ENCODE assay signal across 8 cellular contexts in the genomic region with DNA sequence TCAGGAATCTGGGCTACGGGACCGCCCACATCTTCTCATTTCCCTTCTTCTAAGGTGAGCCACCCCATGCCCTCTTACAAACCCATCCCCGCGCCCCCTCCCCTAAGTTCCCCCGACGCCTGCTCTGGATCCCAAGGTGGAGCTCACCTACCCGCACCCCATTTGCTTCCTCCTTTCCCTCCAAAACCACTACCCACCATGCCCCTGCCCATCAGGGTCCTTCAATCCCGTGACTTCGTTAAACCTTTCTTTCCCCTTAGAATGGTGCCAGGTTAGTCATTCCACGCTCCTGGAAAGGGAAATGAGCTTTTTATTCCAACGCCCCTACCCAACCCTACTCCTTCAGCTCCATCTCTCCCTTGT. TPM values are rescaled to one million over a fixed set of nuclear protein-coding genes. Genes with fewer than 3 reads are reported as not detected.
DNase-seq lines count a peak whose midpoint lies in the region; ATAC-seq and TF ChIP-seq lines count a peak whose summit lies in the region.

No MANE protein-coding gene starts in this region.

- H3K36me3 ChIP-seq in SK-N-SH (replicated peaks in 1 of 2; ENCODE audit: control insufficient read depth in 1 of 2, insufficient read depth in 2 of 2, low read length in 1 of 2) = peaks cover 23 to 35% of the 10 kb centered on the region in 2 experiments
- H3K36me3 ChIP-seq in adrenal gland (replicated peaks in 1 of 2) = peaks cover 0 to 30% of the 10 kb centered on the region in 2 donors

- CTCF ChIA-PET in SK-N-SH (lab: Yijun Ruan, JAX) = interaction anchor here (0.7 to 3.6 kb wide), 8 partner anchors 11 to 490 kb away, joined by 3 to 12 read pairs (median 3); no protein-coding TSS in a partner anchor

- DNase-seq in SK-N-SH (no peak), adrenal gland (no peak), substantia nigra (lab: John Stamatoyannopoulos, UW) (no peak), posterior vena cava (ENCODE audit: low spot score) (no peak), mesenteric fat pad (ENCODE audit: low spot score) (no peak), NCI-H2196 treated with DMSO at 0.1 percent for 48 hours (lab: John Stamatoyannopoulos, UW; ENCODE audit: unreplicated experiment) (no peak)

- H3K4me1 ChIP-seq in SK-N-SH (ENCODE audit: control insufficient read depth in 1 of 2, insufficient read depth in 2 of 2, low read depth in 1 of 2, low read length in 1 of 2) = peaks cover 7 to 31% of the 10 kb centered on the region in 2 experiments; a peak in 2 of 4 replicates
- peaks cover 19 to 46% of the 10 kb centered on the region in 2 donors for H3K4me1 ChIP-seq in adrenal gland (replicated peaks in 1 of 2)

- H3K9me3 ChIP-seq in SK-N-SH (no peaks in the 10 kb centered on the region), adrenal gland (replicated peaks in 1 of 3) (no peaks in the 10 kb centered on the region)

- ATAC-seq in SK-N-SH treated with all-trans-retinoic acid at 6 μM for 48 hours = no peak

- no peak for TF ChIP-seq EP300 in SK-N-SH (IDR thresholded peaks at IDR 0.05; ENCODE audit: borderline replicate concordance in 1 of 2, low read depth in 1 of 2, low read length in 1 of 2)

- H3K27ac ChIP-seq in SK-N-SH (ENCODE audit: low read depth in 2 of 2, low read length in 1 of 2) = peak overlapping the region in 1 of 2 experiments; percentile 40; a peak in 1 of 4 replicates
- peak overlapping the region in 4 of 5 donors; percentile 35 to 81 (median 66) for H3K27ac ChIP-seq in adrenal gland
- H3K27ac ChIP-seq in layer of hippocampus (ENCODE audit: low read depth, low read length) = peak overlapping the region; percentile 74
- H3K27ac ChIP-seq in substantia nigra (ENCODE audit: low read depth, low read length, poor library complexity, severe bottlenecking) = peak overlapping the region; percentile 73

- H2AFZ ChIP-seq in SK-N-SH (ENCODE audit: low read depth) = no peak overlapping the region

- peak overlapping the region; percentile 80 to 81 for H3K4me3 ChIP-seq in SK-N-SH (ENCODE audit: low read depth in 2 of 2, low read length in 1 of 2)
- peak overlapping the region in 1 of 4 donors; percentile 66 for H3K4me3 ChIP-seq in adrenal gland

- WGBS in SK-N-SH (ENCODE audit: low lambda C conversion rate) = 61% methylated on average over 11 of the region's 11 CpGs
- WGBS in adrenal gland, 4 donors = 19 to 26% (median 19%) methylated on average over 11 of the region's 11 CpGs

- H3K9ac ChIP-seq in SK-N-SH = no peak overlapping the region

- H3K79me2 ChIP-seq in SK-N-SH (ENCODE audit: insufficient read depth) = peaks cover 19% of the 10 kb centered on the region

- H3K4me2 ChIP-seq in SK-N-SH = peak overlapping the region; percentile 92

- POLR2A ChIA-PET in SK-N-SH (lab: Yijun Ruan, JAX) = interaction anchor here (0.9 to 3.1 kb wide), 10 partner anchors 10 to 665 kb away, joined by 3 to 13 read pairs (median 6); a partner anchor contains a TSS

- intact Hi-C loops in adrenal gland (cut with DNase I) (no loop called here), posterior vena cava (cut with DNase I) (no loop called here)

- TF ChIP-seq POLR2A in adrenal gland (IDR thresholded peaks at IDR 0.05) = no peak

- peaks cover 27% of the 10 kb centered on the region for H3F3A ChIP-seq in SK-N-SH (replicated peaks; ENCODE audit: insufficient read depth)

- H3K27me3 ChIP-seq in SK-N-SH (ENCODE audit: insufficient read depth) (no peaks in the 10 kb centered on the region), adrenal gland (no peaks in the 10 kb centered on the region), layer of hippocampus (ENCODE audit: control insufficient read depth, insufficient read depth, low read length) (no peaks in the 10 kb centered on the region)

- no peaks in the 10 kb centered on the region; the same call in 1 of the 2 replicates for H4K20me1 ChIP-seq in SK-N-SH (ENCODE audit: insufficient read depth)

- no peak for TF ChIP-seq CTCF in SK-N-SH (IDR thresholded peaks at IDR 0.05)
- no peak for TF ChIP-seq CTCF in adrenal gland (IDR thresholded peaks at IDR 0.05)

- H3K9me2 ChIP-seq in SK-N-SH = no peaks in the 10 kb centered on the region

- TF ChIP-seq RAD21 in SK-N-SH (IDR thresholded peaks at IDR 0.05; ENCODE audit: low read length) = no peak

TF ChIP-seq in SK-N-SH, 30 proteins besides CTCF, POLR2A, EP300 and RAD21 (continues in another document):
- TF ChIP-seq, protein P1, sequence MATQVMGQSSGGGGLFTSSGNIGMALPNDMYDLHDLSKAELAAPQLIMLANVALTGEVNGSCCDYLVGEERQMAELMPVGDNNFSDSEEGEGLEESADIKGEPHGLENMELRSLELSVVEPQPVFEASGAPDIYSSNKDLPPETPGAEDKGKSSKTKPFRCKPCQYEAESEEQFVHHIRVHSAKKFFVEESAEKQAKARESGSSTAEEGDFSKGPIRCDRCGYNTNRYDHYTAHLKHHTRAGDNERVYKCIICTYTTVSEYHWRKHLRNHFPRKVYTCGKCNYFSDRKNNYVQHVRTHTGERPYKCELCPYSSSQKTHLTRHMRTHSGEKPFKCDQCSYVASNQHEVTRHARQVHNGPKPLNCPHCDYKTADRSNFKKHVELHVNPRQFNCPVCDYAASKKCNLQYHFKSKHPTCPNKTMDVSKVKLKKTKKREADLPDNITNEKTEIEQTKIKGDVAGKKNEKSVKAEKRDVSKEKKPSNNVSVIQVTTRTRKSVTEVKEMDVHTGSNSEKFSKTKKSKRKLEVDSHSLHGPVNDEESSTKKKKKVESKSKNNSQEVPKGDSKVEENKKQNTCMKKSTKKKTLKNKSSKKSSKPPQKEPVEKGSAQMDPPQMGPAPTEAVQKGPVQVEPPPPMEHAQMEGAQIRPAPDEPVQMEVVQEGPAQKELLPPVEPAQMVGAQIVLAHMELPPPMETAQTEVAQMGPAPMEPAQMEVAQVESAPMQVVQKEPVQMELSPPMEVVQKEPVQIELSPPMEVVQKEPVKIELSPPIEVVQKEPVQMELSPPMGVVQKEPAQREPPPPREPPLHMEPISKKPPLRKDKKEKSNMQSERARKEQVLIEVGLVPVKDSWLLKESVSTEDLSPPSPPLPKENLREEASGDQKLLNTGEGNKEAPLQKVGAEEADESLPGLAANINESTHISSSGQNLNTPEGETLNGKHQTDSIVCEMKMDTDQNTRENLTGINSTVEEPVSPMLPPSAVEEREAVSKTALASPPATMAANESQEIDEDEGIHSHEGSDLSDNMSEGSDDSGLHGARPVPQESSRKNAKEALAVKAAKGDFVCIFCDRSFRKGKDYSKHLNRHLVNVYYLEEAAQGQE (IDR thresholded peaks at IDR 0.05; ENCODE audit: low read depth, low read length) = no peak
- TF ChIP-seq TEAD4 (IDR thresholded peaks at IDR 0.05; ENCODE audit: borderline replicate concordance, insufficient read depth) = no peak
- TF ChIP-seq RFX5 (IDR thresholded peaks at IDR 0.05; ENCODE audit: low read length) = no peak

TF ChIP-seq in SK-N-SH treated with all-trans-retinoic acid at 6 μM for 48 hours, 23 proteins besides CTCF, POLR2A, EP300 and RAD21 (continues in another document):
- TF ChIP-seq CSDC2 (CRISPR knock-in tag; IDR thresholded peaks at IDR 0.05) (no peak), SNAI2 (CRISPR knock-in tag; IDR thresholded peaks at IDR 0.05) (no peak), BACH2 (CRISPR knock-in tag; IDR thresholded peaks at IDR 0.05; ENCODE audit: borderline replicate concordance) (no peak), PPARA (CRISPR knock-in tag; IDR thresholded peaks at IDR 0.05; ENCODE audit: borderline replicate concordance) (no peak), TCF4 (CRISPR knock-in tag; IDR thresholded peaks at IDR 0.05; ENCODE audit: borderline replicate concordance) (no peak), ZNF565 (CRISPR knock-in tag; conservative IDR thresholded peaks at IDR 0.05; ENCODE audit: low read depth) (no peak), ISL1 (CRISPR knock-in tag; IDR thresholded peaks at IDR 0.05) (no peak), ARNTL (CRISPR knock-in tag; IDR thresholded peaks at IDR 0.05; ENCODE audit: borderline replicate concordance, low read depth) (no peak), RARB (CRISPR knock-in tag; IDR thresholded peaks at IDR 0.05) (no peak), ZNF8 (CRISPR knock-in tag; IDR thresholded peaks at IDR 0.05) (no peak), ZFP3 (CRISPR knock-in tag; IDR thresholded peaks at IDR 0.05) (no peak)
- TF ChIP-seq, protein P2, sequence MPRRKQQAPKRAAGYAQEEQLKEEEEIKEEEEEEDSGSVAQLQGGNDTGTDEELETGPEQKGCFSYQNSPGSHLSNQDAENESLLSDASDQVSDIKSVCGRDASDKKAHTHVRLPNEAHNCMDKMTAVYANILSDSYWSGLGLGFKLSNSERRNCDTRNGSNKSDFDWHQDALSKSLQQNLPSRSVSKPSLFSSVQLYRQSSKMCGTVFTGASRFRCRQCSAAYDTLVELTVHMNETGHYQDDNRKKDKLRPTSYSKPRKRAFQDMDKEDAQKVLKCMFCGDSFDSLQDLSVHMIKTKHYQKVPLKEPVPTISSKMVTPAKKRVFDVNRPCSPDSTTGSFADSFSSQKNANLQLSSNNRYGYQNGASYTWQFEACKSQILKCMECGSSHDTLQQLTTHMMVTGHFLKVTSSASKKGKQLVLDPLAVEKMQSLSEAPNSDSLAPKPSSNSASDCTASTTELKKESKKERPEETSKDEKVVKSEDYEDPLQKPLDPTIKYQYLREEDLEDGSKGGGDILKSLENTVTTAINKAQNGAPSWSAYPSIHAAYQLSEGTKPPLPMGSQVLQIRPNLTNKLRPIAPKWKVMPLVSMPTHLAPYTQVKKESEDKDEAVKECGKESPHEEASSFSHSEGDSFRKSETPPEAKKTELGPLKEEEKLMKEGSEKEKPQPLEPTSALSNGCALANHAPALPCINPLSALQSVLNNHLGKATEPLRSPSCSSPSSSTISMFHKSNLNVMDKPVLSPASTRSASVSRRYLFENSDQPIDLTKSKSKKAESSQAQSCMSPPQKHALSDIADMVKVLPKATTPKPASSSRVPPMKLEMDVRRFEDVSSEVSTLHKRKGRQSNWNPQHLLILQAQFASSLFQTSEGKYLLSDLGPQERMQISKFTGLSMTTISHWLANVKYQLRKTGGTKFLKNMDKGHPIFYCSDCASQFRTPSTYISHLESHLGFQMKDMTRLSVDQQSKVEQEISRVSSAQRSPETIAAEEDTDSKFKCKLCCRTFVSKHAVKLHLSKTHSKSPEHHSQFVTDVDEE (CRISPR knock-in tag; IDR thresholded peaks at IDR 0.05) = no peak

RNA-seq across cellular contexts. Expression of a gene that starts 0.3 kb away (rescaled TPM):
- polyA plus RNA-seq in SK-N-SH (2012; rRNA removed) (23.3 and 30.4 TPM in 2 replicates), adrenal gland (10 to 100 TPM; 11.4 to 43.1 (median 17.0) TPM)
- 14.9 and 19.0 TPM in 2 replicates for polyA plus RNA-seq in SK-N-SH (2012; cell fraction: cytosol; rRNA removed)
- polyA plus RNA-seq in SK-N-SH (2012; cell fraction: nucleus; rRNA removed) = 78.4 and 88.5 TPM in 2 replicates
- total RNA-seq in adrenal gland (10 to 100 TPM; 36.4 to 72.0 (median 43.7) TPM), posterior vena cava (10 to 100 TPM; 27.4 to 28.5 TPM), mesenteric fat pad (38.1 TPM)

RNA-seq across cellular contexts. Expression of a gene that starts 26.6 kb away (rescaled TPM):
- not detected in 2 replicates for polyA plus RNA-seq in SK-N-SH (2012; rRNA removed)
- 0.01 TPM in 2 replicates for polyA plus RNA-seq in SK-N-SH (2012; cell fraction: cytosol; rRNA removed)
- 0.05 TPM in 1 of 2 replicates, not detected in the other for polyA plus RNA-seq in SK-N-SH (2012; cell fraction: nucleus; rRNA removed)
- total RNA-seq in adrenal gland = not detected
- polyA plus RNA-seq in adrenal gland = under 1 TPM; 0.03 to 0.08 (median 0.04) TPM
- total RNA-seq in posterior vena cava = under 1 TPM in 1 of 2 donors, not detected in 1; 0.05 TPM
- total RNA-seq in mesenteric fat pad = 0.06 TPM
